ENCODE assay signal across 18 cellular contexts in genomic region chr1:43879996-43880395, GRCh38. TPM values are rescaled to one million over a fixed set of nuclear protein-coding genes. Genes with fewer than 3 reads are reported as not detected.
"Had no signal": no experiment of that assay in that cellular context is flagged by ENCODE, and none has a peak within 500 bp of the region (broad histone marks: within the 10 kb centered on the region; RNA-seq: fewer than 3 reads in every experiment).

No MANE protein-coding gene starts in this region.

- H3K9me3 ChIP-seq: ascending aorta, breast epithelium, esophagus muscularis mucosa, ovary, tibial nerve, vagina had no signal

- H3K27me3 ChIP-seq: ascending aorta, breast epithelium, esophagus muscularis mucosa, ovary, tibial nerve, vagina had no signal

- ATAC-seq: naive thymus-derived CD4-positive, alpha-beta T cell; stimulated activated naive B cell treated with anti-CD40 and anti-IgM and Interleukin-4, amounts not matched to agents 10 μg/mL and 1 μg/mL and 100 μg/mL, for 72 hours had no signal

- DNase-seq: activated CD4-positive, alpha-beta T cell treated with anti-CD3 and anti-CD28 coated beads for 1 hour; activated CD4-positive, alpha-beta T cell treated with anti-CD3 and anti-CD28 coated beads, Interleukin-2, amount 50 U/mL, for 4 hours; activated naive CD4-positive, alpha-beta T cell treated with anti-CD3 and anti-CD28 coated beads, Interleukin-2, amount 10 ng/mL, durations not matched to agents 7 days and 5 days; activated T-cell treated with anti-CD3 and anti-CD28 coated beads for 4 hours; glutamatergic neuron; immature natural killer cell; naive thymus-derived CD4-positive, alpha-beta T cell; ovary; stimulated activated CD4-positive, alpha-beta T cell treated with anti-CD3 and anti-CD28 coated beads, Interleukin-4, amount 100 ng/mL, for 1 hour; stimulated activated naive B cell treated with anti-CD40 and anti-IgM and Interleukin-4, amounts not matched to agents 10 μg/mL and 1 μg/mL and 100 μg/mL, for 72 hours; T-helper 1 cell had no signal

- H3K36me3 ChIP-seq: breast epithelium, ovary, vagina had no signal

- H3K4me3 ChIP-seq: ascending aorta, breast epithelium, esophagus muscularis mucosa, lung, ovary, tibial nerve, vagina had no signal

- H3K27ac ChIP-seq: ascending aorta, breast epithelium, ovary, tibial nerve, vagina had no signal

- H3K4me1 ChIP-seq: ascending aorta, breast epithelium, tibial nerve had no signal

RNA-seq across cellular contexts. Expression of gene ARTN, which starts 53.6 kb away (rescaled TPM):
- total RNA-seq: ascending aorta, mononuclear cell had no signal
- polyA plus RNA-seq: immature natural killer cell; naive thymus-derived CD4-positive, alpha-beta T cell had no signal
